In the genomic region with DNA sequence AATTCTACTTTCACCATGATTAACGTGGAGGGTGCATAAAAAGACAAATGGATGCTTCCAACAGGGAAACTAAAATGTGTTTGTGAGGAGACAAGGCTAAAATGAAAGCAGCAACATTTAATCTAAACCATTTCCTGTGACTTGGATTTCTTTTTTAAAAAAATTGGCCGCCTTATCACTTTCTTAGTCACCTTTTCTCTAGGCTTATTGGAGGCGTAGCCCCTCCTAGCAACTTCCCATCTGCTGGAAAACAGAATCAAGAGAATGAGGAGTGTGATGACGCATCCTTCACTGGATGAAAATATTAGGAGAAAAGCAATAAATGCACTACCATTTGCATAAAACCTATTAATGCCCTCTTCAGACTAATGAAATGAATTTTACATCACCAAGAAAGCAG, we compare ENCODE assay signal across 14 cellular contexts. TPM values are rescaled to one million over a fixed set of nuclear protein-coding genes. Genes with fewer than 3 reads are reported as not detected.
DNase-seq lines count a peak whose midpoint lies in the region; TF ChIP-seq lines count a peak whose summit lies in the region.
"Had no signal": no experiment of that assay in that cellular context is flagged by ENCODE, and none has a peak within 500 bp of the region (broad histone marks: within the 10 kb centered on the region; RNA-seq: fewer than 3 reads in every experiment).

No MANE protein-coding gene starts in this region.

- peaks cover 56% of the 10 kb centered on the region for H3K27me3 Mint-ChIP-seq in type B pancreatic cell

- TF ChIP-seq CTCF in left ventricle myocardium inferior (IDR thresholded peaks at IDR 0.05; ENCODE audit: borderline replicate concordance) (no peak), type B pancreatic cell (conservative IDR thresholded peaks at IDR 0.05) (no peak)

- H3K27ac Mint-ChIP-seq in type B pancreatic cell = peak overlapping the region; percentile 64

- peak overlapping the region; percentile 76 for H3K4me3 ChIP-seq in left ventricle myocardium inferior
- H3K4me3 ChIP-seq in adipocyte (ENCODE audit: low read length) = peak overlapping the region; percentile 81
- H3K4me3 ChIP-seq in iPS-20b (ENCODE audit: low read length) = peak overlapping the region; percentile 66; the same call in 1 of the 2 replicates
- H3K4me3 ChIP-seq in HAP-1 = no peak overlapping the region

- H3K9me3 ChIP-seq in left ventricle myocardium inferior (replicated peaks) = peaks cover 2% of the 10 kb centered on the region
- H3K9me3 ChIP-seq in adipocyte (ENCODE audit: control insufficient read depth, low read length) = no peaks in the 10 kb centered on the region
- H3K9me3 ChIP-seq in iPS-20b (ENCODE audit: insufficient read depth, low read depth, low read length) = no peaks in the 10 kb centered on the region
- H3K9me3 ChIP-seq in HAP-1 = no peaks in the 10 kb centered on the region
- H3K9me3 ChIP-seq: esophagus squamous epithelium, MG63, ovary had no signal

- H3K27me3 ChIP-seq in left ventricle myocardium inferior (ENCODE audit: low read depth) (peaks cover 8% of the 10 kb centered on the region), adipocyte (replicated peaks; ENCODE audit: control insufficient read depth, insufficient read depth, low read length) (no peaks in the 10 kb centered on the region), iPS-20b (ENCODE audit: insufficient read depth, low read length) (peaks cover 65% of the 10 kb centered on the region), HAP-1 (ENCODE audit: low read depth) (no peaks in the 10 kb centered on the region)
- H3K27me3 ChIP-seq: MG63, ovary had no signal

- peaks cover 24% of the 10 kb centered on the region for H3K4me1 ChIP-seq in left ventricle myocardium inferior
- H3K4me1 ChIP-seq in adipocyte (ENCODE audit: control insufficient read depth, insufficient read depth, low read length) = peaks cover 24% of the 10 kb centered on the region
- H3K4me1 ChIP-seq in iPS-20b (ENCODE audit: insufficient read depth, low read length) = peaks cover 4% of the 10 kb centered on the region; the same call in 1 of the 2 replicates
- H3K4me1 ChIP-seq in HAP-1 = no peaks in the 10 kb centered on the region

- H3K4me1 Mint-ChIP-seq in type B pancreatic cell (ENCODE audit: unreplicated experiment) = peaks cover 12% of the 10 kb centered on the region

- no peaks in the 10 kb centered on the region for H3K9me3 Mint-ChIP-seq in type B pancreatic cell

- no peaks in the 10 kb centered on the region for H3K36me3 ChIP-seq in left ventricle myocardium inferior
- H3K36me3 ChIP-seq in adipocyte (ENCODE audit: control insufficient read depth, insufficient read depth, low read length, severe bottlenecking) = no peaks in the 10 kb centered on the region
- H3K36me3 ChIP-seq in iPS-20b (ENCODE audit: insufficient read depth, low read depth, low read length) = no peaks in the 10 kb centered on the region
- no peaks in the 10 kb centered on the region for H3K36me3 ChIP-seq in HAP-1 (replicated peaks)
- H3K36me3 ChIP-seq: esophagus squamous epithelium, MG63, ovary had no signal

- intact Hi-C loops in left ventricle myocardium inferior (cut with micrococcal nuclease) = no loop called here
- intact Hi-C loops in cardiac septum (cut with DNase I) = no loop called here
- intact Hi-C loops in head of caudate nucleus (cut with DNase I) = no loop called here

- H3K36me3 Mint-ChIP-seq in type B pancreatic cell = peaks cover 5% of the 10 kb centered on the region

- H3K9ac ChIP-seq in adipocyte (ENCODE audit: low read length) (peak overlapping the region; percentile 82), iPS-20b (ENCODE audit: low read depth, low read length) (no peak overlapping the region)

- H3K27ac ChIP-seq in left ventricle myocardium inferior (replicated peaks) (no peak overlapping the region), iPS-20b (ENCODE audit: low read length) (no peak overlapping the region)
- H3K27ac ChIP-seq: esophagus squamous epithelium, ovary had no signal

- in situ Hi-C loops in HAP-1 (cut with MboI; ENCODE audit: low sequenced_read_pairs) = no loop called here

- peak overlapping the region; percentile 90 for H3K4me3 Mint-ChIP-seq in type B pancreatic cell

- no peak for DNase-seq in left ventricle myocardium inferior
- DNase-seq in cardiac septum (ENCODE audit: low spot score) = no peak
- DNase-seq in adipocyte (ENCODE audit: low read depth) = no peak
- no peak for DNase-seq in type B pancreatic cell (ENCODE audit: extremely low spot score, unreplicated experiment)
- no peak for DNase-seq in hippocampal formation (lab: John Stamatoyannopoulos, UW)
- no peak for DNase-seq in head of caudate nucleus
- DNase-seq in HAP-1 (ENCODE audit: low spot score in 2 of 2) = no peak
- DNase-seq: esophagus squamous epithelium, kidney, MG63, NCI-H446 treated with DMSO at 0.1 percent for 48 hours, ovary, SHP77 had no signal

RNA-seq across cellular contexts. Expression of gene GPR150, which starts 0.8 kb away (rescaled TPM):
- total RNA-seq in left ventricle myocardium inferior (0.14 TPM), cardiac septum (not detected), type B pancreatic cell (ENCODE audit: low replicate concordance) (not detected in 2 replicates)
- total RNA-seq: esophagus squamous epithelium had no signal

RNA-seq across cellular contexts. Expression of gene RFESD, which starts 27.5 kb away (rescaled TPM):
- 2.8 TPM for total RNA-seq in left ventricle myocardium inferior
- 2.7 TPM for total RNA-seq in cardiac septum
- 1.6 and 2.5 TPM in 2 replicates for total RNA-seq in type B pancreatic cell (ENCODE audit: low replicate concordance)
